8 cellular contexts compared by ENCODE assay signal in genomic region chr1:19596065-19596718, GRCh38. TPM values are rescaled to one million over a fixed set of nuclear protein-coding genes. Genes with fewer than 3 reads are reported as not detected.
DNase-seq lines count a peak whose midpoint lies in the region; ATAC-seq and TF ChIP-seq lines count a peak whose summit lies in the region.

No MANE protein-coding gene starts in this region.

- no peak for ATAC-seq in CD4-positive, CD25-positive, alpha-beta regulatory T cell (ENCODE audit: low read depth in 2 of 2)
- ATAC-seq in omental fat pad (ENCODE audit: low FRiP score) (peak; percentile 24), HG02885 (IDR thresholded peaks at IDR 0.05; ENCODE audit: poor library complexity, unreplicated experiment) (no peak), HG03460 (IDR thresholded peaks at IDR 0.05; ENCODE audit: unreplicated experiment) (no peak), GM18858 (IDR thresholded peaks at IDR 0.05; ENCODE audit: unreplicated experiment) (no peak)

- H3K9me3 Mint-ChIP-seq in CD4-positive, CD25-positive, alpha-beta regulatory T cell, result peaks cover 0 to 2% (median 0%) of the 10 kb centered on the region in 7 donors

- peak overlapping the region; percentile 100 for H3K27ac ChIP-seq in CD4-positive, CD25-positive, alpha-beta regulatory T cell (ENCODE audit: insufficient read depth, low read length, poor library complexity, severe bottlenecking)
- H3K27ac ChIP-seq in HUES48 (ENCODE audit: low read depth, low read length) (peak overlapping the region; percentile 87), WERI-Rb-1 (peak overlapping the region; percentile 92)

- H3K4me1 ChIP-seq in CD4-positive, CD25-positive, alpha-beta regulatory T cell (ENCODE audit: control insufficient read depth, insufficient read depth, low read length, poor library complexity, severe bottlenecking), result peaks cover 50% of the 10 kb centered on the region
- H3K4me1 ChIP-seq in HUES48 (ENCODE audit: control insufficient read depth, insufficient read depth, low read length), result peaks cover 11% of the 10 kb centered on the region

- peaks cover 12% of the 10 kb centered on the region for H3K36me3 Mint-ChIP-seq in CD4-positive, CD25-positive, alpha-beta regulatory T cell

- H3K27me3 ChIP-seq in CD4-positive, CD25-positive, alpha-beta regulatory T cell (ENCODE audit: control insufficient read depth, insufficient read depth, low read length), result no peaks in the 10 kb centered on the region
- H3K27me3 ChIP-seq in HUES48 (ENCODE audit: control insufficient read depth, insufficient read depth, low read length), result no peaks in the 10 kb centered on the region
- H3K27me3 ChIP-seq in WERI-Rb-1 (ENCODE audit: insufficient read depth, low read depth, severe bottlenecking), result no peaks in the 10 kb centered on the region

- H3K4me3 ChIP-seq in CD4-positive, CD25-positive, alpha-beta regulatory T cell (ENCODE audit: low read depth, low read length), result peak overlapping the region; percentile 98
- H3K4me3 ChIP-seq in HUES48 (ENCODE audit: low read depth, low read length), result peak overlapping the region; percentile 83
- peak overlapping the region; percentile 74 for H3K4me3 ChIP-seq in WERI-Rb-1 (ENCODE audit: low read depth, low read length)
- H3K4me3 ChIP-seq in fibroblast of villous mesenchyme (ENCODE audit: low read depth, low read length), result peak overlapping the region; percentile 85

- peaks cover 22 to 47% (median 36%) of the 10 kb centered on the region in 4 donors for H3K4me1 Mint-ChIP-seq in CD4-positive, CD25-positive, alpha-beta regulatory T cell

- TF ChIP-seq CTCF in WERI-Rb-1 (IDR thresholded peaks at IDR 0.05; ENCODE audit: low read depth, low read length) (no peak), fibroblast of villous mesenchyme (IDR thresholded peaks at IDR 0.05; ENCODE audit: insufficient read depth, low read depth, low read length) (no peak), omental fat pad (IDR thresholded peaks at IDR 0.05) (no peak)

- peak overlapping the region; percentile 85 for H3K9ac ChIP-seq in HUES48 (ENCODE audit: low read depth, low read length)

- H3K36me3 ChIP-seq in CD4-positive, CD25-positive, alpha-beta regulatory T cell (ENCODE audit: control insufficient read depth, insufficient read depth, low read length), result peaks cover 2% of the 10 kb centered on the region
- peaks cover 6% of the 10 kb centered on the region; the same call in 1 of the 2 replicates for H3K36me3 ChIP-seq in HUES48 (ENCODE audit: control insufficient read depth, insufficient read depth, low read length)
- peaks cover 9% of the 10 kb centered on the region for H3K36me3 ChIP-seq in WERI-Rb-1

- H3K4me3 Mint-ChIP-seq in CD4-positive, CD25-positive, alpha-beta regulatory T cell, result peak overlapping the region; percentile 95 to 100 (median 99)

- no peak for DNase-seq in CD4-positive, CD25-positive, alpha-beta regulatory T cell
- DNase-seq in WERI-Rb-1 (peak; percentile 11), fibroblast of villous mesenchyme (ENCODE audit: low read depth) (no peak), omental fat pad (ENCODE audit: low spot score) (no peak)

- H3K9me3 ChIP-seq in CD4-positive, CD25-positive, alpha-beta regulatory T cell (ENCODE audit: control insufficient read depth in 2 of 2, low read length in 2 of 2), result no peaks in the 10 kb centered on the region
- no peaks in the 10 kb centered on the region for H3K9me3 ChIP-seq in HUES48 (ENCODE audit: control insufficient read depth, insufficient read depth, low read length)
- no peaks in the 10 kb centered on the region for H3K9me3 ChIP-seq in WERI-Rb-1 (ENCODE audit: severe bottlenecking)

- peak overlapping the region; percentile 99 to 100 (median 100) for H3K27ac Mint-ChIP-seq in CD4-positive, CD25-positive, alpha-beta regulatory T cell

- peaks cover 10% of the 10 kb centered on the region for H3K27me3 Mint-ChIP-seq in CD4-positive, CD25-positive, alpha-beta regulatory T cell

RNA-seq across cellular contexts. Expression of gene NBL1, which starts 47.9 kb away (rescaled TPM):
- total RNA-seq in CD4-positive, CD25-positive, alpha-beta regulatory T cell, result 3.3 TPM
- 1 to 10 TPM in 3 of 4 donors, under 1 TPM in 1; 0.39 to 1.4 (median 1.2) TPM for polyA plus RNA-seq in CD4-positive, CD25-positive, alpha-beta regulatory T cell
- total RNA-seq in fibroblast of villous mesenchyme (61.3 and 90.5 TPM in 2 replicates), omental fat pad (10 to 100 TPM; 36.8 to 97.9 (median 72.8) TPM)
